ENCODE assay signal across 1 cellular context in the genomic region with DNA sequence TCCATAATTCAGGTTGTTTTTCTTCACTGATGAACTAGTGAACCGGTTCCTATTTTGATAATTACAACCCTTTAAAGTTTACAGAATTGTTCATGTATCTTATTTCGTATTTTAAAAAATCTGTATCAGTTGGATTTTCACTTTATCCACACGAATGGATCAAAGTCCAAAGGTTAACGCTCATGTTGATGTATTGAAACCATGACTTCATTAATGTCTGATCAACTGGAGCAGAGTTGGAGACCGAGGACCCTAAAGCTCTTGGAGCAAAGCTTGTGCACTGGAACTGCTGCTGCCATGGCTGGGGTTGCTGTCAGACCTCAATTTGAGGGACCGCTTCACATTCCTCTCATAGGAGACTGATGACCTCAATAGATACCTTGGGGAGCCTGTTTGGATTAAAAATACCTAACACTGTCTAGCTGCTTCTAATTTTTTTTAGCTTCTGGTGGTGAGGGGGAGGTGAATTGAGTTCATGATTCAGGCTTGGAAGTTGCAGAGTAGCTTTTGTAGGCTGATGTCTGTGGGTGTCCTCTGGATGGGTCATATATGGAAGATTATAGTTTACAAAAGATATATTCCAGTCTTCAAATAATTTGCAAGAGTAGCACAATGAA.
TF ChIP-seq lines count a peak whose summit lies in the region.

No MANE protein-coding gene starts in this region.

TF ChIP-seq in H1, 55 proteins besides CTCF, POLR2A, EP300 and RAD21 (continued from another document):
- no peak for TF ChIP-seq EZH2 (IDR thresholded peaks at IDR 0.05; ENCODE audit: low read depth, low read length, severe bottlenecking)
- TF ChIP-seq CEBPB (IDR thresholded peaks at IDR 0.05; ENCODE audit: low read depth, low read length) = no peak
- TF ChIP-seq, protein P1, sequence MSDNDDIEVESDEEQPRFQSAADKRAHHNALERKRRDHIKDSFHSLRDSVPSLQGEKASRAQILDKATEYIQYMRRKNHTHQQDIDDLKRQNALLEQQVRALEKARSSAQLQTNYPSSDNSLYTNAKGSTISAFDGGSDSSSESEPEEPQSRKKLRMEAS (IDR thresholded peaks at IDR 0.05) = no peak
